Comparison of ENCODE assay signal across 8 cellular contexts in genomic region chr11:46845740-46846509, GRCh38. TPM values are rescaled to one million over a fixed set of nuclear protein-coding genes. Genes with fewer than 3 reads are reported as not detected.
A peak's percentile ranks its signal among the peaks of the same experiment; 100 is the strongest.
DNase-seq lines count a peak whose midpoint lies in the region; ATAC-seq, FAIRE-seq and TF ChIP-seq lines count a peak whose summit lies in the region.

CKAP5 (minus strand) TSS chr11:46846280; CDS start chr11:46821231, 25,049 bp downstream.

- no peak for TF ChIP-seq CTCF in kidney (IDR thresholded peaks at IDR 0.05; ENCODE audit: borderline replicate concordance, extremely low read depth, insufficient read depth)

- FAIRE-seq in kidney (lab: Jason Lieb, UNC): no peak

- peak; percentile 78 to 83 for DNase-seq in AML-193 (lab: John Stamatoyannopoulos, UW)
- DNase-seq in NCI-H446 (lab: John Stamatoyannopoulos, UW): peak; percentile 68 to 92
- DNase-seq in activated CD4-positive, alpha-beta T cell treated with anti-CD3 and anti-CD28 coated beads for 24 hours (ENCODE audit: low read depth in 2 of 2): peak; percentile 77 to 83
- peak; percentile 95 for DNase-seq in cerebellum (ENCODE audit: low spot score)
- DNase-seq in kidney: peak; percentile 96
- DNase-seq in stimulated activated CD4-positive, alpha-beta T cell treated with anti-CD3 and anti-CD28 coated beads, Interleukin-15, amount 100 ng/mL, for 1 hour (ENCODE audit: low read depth in 1 of 2, low spot score in 1 of 2): peak; percentile 52 to 75

- H3K27ac ChIP-seq in kidney (ENCODE audit: low read depth in 2 of 2, low read length in 2 of 2): peak within 1 kb of the TSS; percentile 65 to 76

- H3K9me3 ChIP-seq in kidney (ENCODE audit: control insufficient read depth in 1 of 2, low read length in 2 of 2): no peaks in the 10 kb centered on the region

- H3K4me3 ChIP-seq in kidney (ENCODE audit: low read length in 2 of 2): peak within 1 kb of the TSS; percentile 79 to 95

- ATAC-seq in GM19035 (IDR thresholded peaks at IDR 0.05; ENCODE audit: unreplicated experiment): peak; percentile 97
- peak; percentile 89 for ATAC-seq in HG03342 (IDR thresholded peaks at IDR 0.05; ENCODE audit: unreplicated experiment)

- peak within 1 kb of the TSS; percentile 83 to 85 for H3K9ac ChIP-seq in kidney (ENCODE audit: low read length in 2 of 2)

- peaks cover 0 to 3% of the 10 kb centered on the region in 2 donors for H3K4me1 ChIP-seq in kidney (ENCODE audit: control insufficient read depth in 1 of 2, insufficient read depth in 1 of 2, low read depth in 1 of 2, low read length in 2 of 2)

- H3K36me3 ChIP-seq in kidney (ENCODE audit: control insufficient read depth in 1 of 2, insufficient read depth in 2 of 2, low read length in 2 of 2): no peaks in the 10 kb centered on the region

- intact Hi-C loops in kidney (cut with DNase I): no loop called here

RNA-seq across cellular contexts. Expression of gene CKAP5, which starts in this region (rescaled TPM):
- 134 TPM for total RNA-seq in cerebellum
- 51.9 TPM for total RNA-seq in kidney
- polyA plus RNA-seq in kidney (ENCODE audit: insufficient read depth, low read depth, low replicate concordance): 10.8 TPM

Comparison
In these comparisons a context has a peak if more than half of its experiments do, and no peak if none do; other contexts are left out.
1. Peak in every context shown above with its lines: DNase-seq, ATAC-seq, H3K4me3 ChIP-seq and H3K27ac ChIP-seq.